8 cellular contexts compared by ENCODE assay signal in the genomic region with DNA sequence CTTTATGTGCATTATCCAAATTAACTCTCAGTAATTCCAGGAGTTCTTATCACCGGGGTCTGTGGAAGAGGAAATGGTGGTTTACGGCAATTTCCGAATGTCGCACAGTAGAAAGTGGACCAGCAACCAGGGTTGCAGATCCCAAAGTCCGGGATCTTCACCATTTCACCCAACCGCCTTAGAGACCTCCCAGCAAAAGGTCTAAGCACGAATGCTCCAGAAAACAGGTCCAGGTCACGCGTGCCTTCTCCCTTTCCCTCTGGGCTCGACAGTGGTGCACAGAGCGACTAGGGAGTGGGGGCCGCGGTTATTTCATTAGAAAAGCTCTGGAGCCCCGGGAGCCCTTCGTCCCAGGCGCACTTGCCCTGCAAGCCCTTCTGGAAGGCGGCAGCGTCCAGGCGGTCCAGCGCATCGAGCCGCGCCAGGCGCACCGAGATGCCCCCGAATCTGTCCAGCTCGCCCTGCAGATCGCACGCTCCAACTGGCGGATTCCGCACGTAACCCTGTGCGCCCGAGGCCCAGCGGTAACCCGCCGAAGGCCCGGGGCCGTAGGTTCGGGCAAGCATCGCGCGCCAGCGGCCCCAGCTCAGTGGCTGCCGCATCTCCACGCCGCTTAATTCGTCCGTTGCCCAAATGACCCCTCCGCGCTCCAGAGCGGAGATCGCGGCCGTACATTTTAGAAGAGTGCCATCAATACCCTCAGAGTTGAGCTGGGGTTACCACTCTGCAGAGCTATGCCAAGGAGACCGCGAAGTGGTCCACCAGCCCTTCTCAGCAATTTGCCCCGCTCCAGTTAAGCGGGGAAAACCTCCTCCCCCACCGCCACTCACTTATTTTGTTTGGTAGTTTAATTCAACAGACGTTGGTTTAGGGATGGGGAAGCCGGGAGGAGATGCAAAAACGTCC. TPM values are rescaled to one million over a fixed set of nuclear protein-coding genes. Genes with fewer than 3 reads are reported as not detected.
DNase-seq lines count a peak whose midpoint lies in the region; ATAC-seq and TF ChIP-seq lines count a peak whose summit lies in the region.

A gene with protein sequence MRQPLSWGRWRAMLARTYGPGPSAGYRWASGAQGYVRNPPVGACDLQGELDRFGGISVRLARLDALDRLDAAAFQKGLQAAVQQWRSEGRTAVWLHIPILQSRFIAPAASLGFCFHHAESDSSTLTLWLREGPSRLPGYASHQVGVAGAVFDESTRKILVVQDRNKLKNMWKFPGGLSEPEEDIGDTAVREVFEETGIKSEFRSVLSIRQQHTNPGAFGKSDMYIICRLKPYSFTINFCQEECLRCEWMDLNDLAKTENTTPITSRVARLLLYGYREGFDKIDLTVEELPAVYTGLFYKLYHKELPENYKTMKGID (minus strand): TSS at position 627 of the 906 bp plus-strand sequence. CDS start 25 bp downstream, at position 602.

- H3K9me3 ChIP-seq in Caco-2: no peaks in the 10 kb centered on the region
- H3K9me3 ChIP-seq in NT2/D1 (ENCODE audit: insufficient read depth, low read length): no peaks in the 10 kb centered on the region
- H3K9me3 ChIP-seq in esophagus squamous epithelium: no peaks in the 10 kb centered on the region
- no peaks in the 10 kb centered on the region for H3K9me3 ChIP-seq in muscle layer of duodenum (ENCODE audit: control insufficient read depth in 1 of 2, low read length in 2 of 2)

- 0 to 1% methylated on average over 14 to 23 of the region's 63 CpGs for WGBS in esophagus squamous epithelium, 2 donors

- peak within 1 kb of the TSS; percentile 66 for H3K4me3 ChIP-seq in Caco-2 (ENCODE audit: low read depth, low read length)
- peak within 1 kb of the TSS; percentile 84 for H3K4me3 ChIP-seq in NT2/D1 (ENCODE audit: insufficient read length, low read depth)
- H3K4me3 ChIP-seq in esophagus squamous epithelium: peak within 1 kb of the TSS; percentile 80 to 97 (median 83)
- H3K4me3 ChIP-seq in muscle layer of duodenum (ENCODE audit: low read depth in 1 of 2, low read length in 2 of 2): peak within 1 kb of the TSS; percentile 97 to 99

- H3K9me3 Mint-ChIP-seq in Caco-2 (ENCODE audit: unreplicated experiment): no peaks in the 10 kb centered on the region
- no peaks in the 10 kb centered on the region for H3K9me3 Mint-ChIP-seq in activated T-cell treated with anti-CD3 and anti-CD28 coated beads, Interleukin-2, amount 50 U/mL, for 24 hours
- no peaks in the 10 kb centered on the region for H3K9me3 Mint-ChIP-seq in stimulated activated naive CD8-positive, alpha-beta T cell treated with anti-CD3 and anti-CD28 coated beads, Interleukin-15, Interleukin-2, amounts not matched to agents 100 ng/mL and 50 ng/mL, for 24 hours

- H3K27ac Mint-ChIP-seq in Caco-2 (ENCODE audit: unreplicated experiment): peak within 1 kb of the TSS; percentile 79
- peak within 1 kb of the TSS; percentile 96 for H3K27ac Mint-ChIP-seq in activated T-cell treated with anti-CD3 and anti-CD28 coated beads, Interleukin-2, amount 50 U/mL, for 24 hours
- H3K27ac Mint-ChIP-seq in stimulated activated naive CD8-positive, alpha-beta T cell treated with anti-CD3 and anti-CD28 coated beads, Interleukin-15, Interleukin-2, amounts not matched to agents 100 ng/mL and 50 ng/mL, for 24 hours: peak within 1 kb of the TSS; percentile 91

- peak; percentile 71 for ATAC-seq in GM19397 (IDR thresholded peaks at IDR 0.05; ENCODE audit: unreplicated experiment)
- peak; percentile 35 for ATAC-seq in HG03469 (IDR thresholded peaks at IDR 0.05; ENCODE audit: unreplicated experiment)

- H3K27me3 ChIP-seq in Caco-2 (replicated peaks; ENCODE audit: control insufficient read depth, insufficient read depth, low read length): no peaks in the 10 kb centered on the region
- H3K27me3 ChIP-seq in NT2/D1 (ENCODE audit: insufficient read depth, insufficient read length): no peaks in the 10 kb centered on the region
- H3K27me3 ChIP-seq in esophagus squamous epithelium: no peaks in the 10 kb centered on the region
- no peaks in the 10 kb centered on the region for H3K27me3 ChIP-seq in muscle layer of duodenum (ENCODE audit: low read depth, low read length)

- CTCF ChIA-PET in Caco-2 (lab: Charles Lee): interaction anchor here (0.6 to 1.7 kb wide), 4 partner anchors 17 to 344 kb away, joined by 3 to 11 read pairs (median 4); a partner anchor contains a TSS

- POLR2A ChIA-PET in Caco-2 (lab: Charles Lee): interaction anchor here (0.5 to 1.1 kb wide), 2 partner anchors 190 to 557 kb away, joined by 3 to 4 read pairs; a partner anchor contains a TSS

- no peaks in the 10 kb centered on the region for H3K27me3 Mint-ChIP-seq in Caco-2 (ENCODE audit: insufficient read depth, unreplicated experiment)
- H3K27me3 Mint-ChIP-seq in activated T-cell treated with anti-CD3 and anti-CD28 coated beads, Interleukin-2, amount 50 U/mL, for 24 hours: no peaks in the 10 kb centered on the region
- H3K27me3 Mint-ChIP-seq in stimulated activated naive CD8-positive, alpha-beta T cell treated with anti-CD3 and anti-CD28 coated beads, Interleukin-15, Interleukin-2, amounts not matched to agents 100 ng/mL and 50 ng/mL, for 24 hours: peaks cover 6% of the 10 kb centered on the region

- no peaks in the 10 kb centered on the region for H3K4me1 ChIP-seq in Caco-2
- H3K4me1 ChIP-seq in NT2/D1 (ENCODE audit: insufficient read depth, insufficient read length): no peaks in the 10 kb centered on the region
- H3K4me1 ChIP-seq in esophagus squamous epithelium: peaks cover 0 to 26% (median 10%) of the 10 kb centered on the region in 3 donors
- H3K4me1 ChIP-seq in muscle layer of duodenum (ENCODE audit: control insufficient read depth in 1 of 2, insufficient read depth in 2 of 2, low read length in 2 of 2): peaks cover 7 to 12% of the 10 kb centered on the region in 2 donors

- no peak within 1 kb of the TSS for H3K4me3 Mint-ChIP-seq in Caco-2 (ENCODE audit: unreplicated experiment)
- H3K4me3 Mint-ChIP-seq in activated T-cell treated with anti-CD3 and anti-CD28 coated beads, Interleukin-2, amount 50 U/mL, for 24 hours: no peak within 1 kb of the TSS
- no peak within 1 kb of the TSS for H3K4me3 Mint-ChIP-seq in stimulated activated naive CD8-positive, alpha-beta T cell treated with anti-CD3 and anti-CD28 coated beads, Interleukin-15, Interleukin-2, amounts not matched to agents 100 ng/mL and 50 ng/mL, for 24 hours

- H3K27ac ChIP-seq in esophagus squamous epithelium: peak within 1 kb of the TSS; percentile 66 to 84 (median 80)
- H3K27ac ChIP-seq in muscle layer of duodenum (ENCODE audit: low read length): peak within 1 kb of the TSS; percentile 74

- H3K9ac ChIP-seq in NT2/D1 (ENCODE audit: insufficient read length, low read depth): peak within 1 kb of the TSS; percentile 92

- no peaks in the 10 kb centered on the region for H3K4me1 Mint-ChIP-seq in Caco-2 (ENCODE audit: low read depth, unreplicated experiment)
- peaks cover 16% of the 10 kb centered on the region for H3K4me1 Mint-ChIP-seq in activated T-cell treated with anti-CD3 and anti-CD28 coated beads, Interleukin-2, amount 50 U/mL, for 24 hours (ENCODE audit: low read depth)
- H3K4me1 Mint-ChIP-seq in stimulated activated naive CD8-positive, alpha-beta T cell treated with anti-CD3 and anti-CD28 coated beads, Interleukin-15, Interleukin-2, amounts not matched to agents 100 ng/mL and 50 ng/mL, for 24 hours (ENCODE audit: low read depth): peaks cover 9% of the 10 kb centered on the region

- H3K36me3 ChIP-seq in Caco-2 (ENCODE audit: control insufficient read depth, insufficient read depth, low read length) (no peaks in the 10 kb centered on the region), NT2/D1 (ENCODE audit: insufficient read depth, insufficient read length, low read length) (peaks cover 2% of the 10 kb centered on the region), esophagus squamous epithelium (peaks cover 0 to under 1% (median 0%) of the 10 kb centered on the region in 3 donors), muscle layer of duodenum (ENCODE audit: control insufficient read depth in 1 of 2, insufficient read depth in 2 of 2, low read length in 2 of 2) (no peaks in the 10 kb centered on the region)

- TF ChIP-seq CTCF in Caco-2 (IDR thresholded peaks at IDR 0.05; ENCODE audit: insufficient read depth in 1 of 2, low read depth in 1 of 2, low read length in 1 of 2, severe bottlenecking in 1 of 2, unreplicated experiment in 1 of 2) (no peak), esophagus squamous epithelium (IDR thresholded peaks at IDR 0.05) (no peak)

- no peaks in the 10 kb centered on the region for H3K36me3 Mint-ChIP-seq in Caco-2 (ENCODE audit: insufficient read depth, unreplicated experiment)
- peaks cover 15% of the 10 kb centered on the region for H3K36me3 Mint-ChIP-seq in activated T-cell treated with anti-CD3 and anti-CD28 coated beads, Interleukin-2, amount 50 U/mL, for 24 hours (ENCODE audit: low read depth)
- H3K36me3 Mint-ChIP-seq in stimulated activated naive CD8-positive, alpha-beta T cell treated with anti-CD3 and anti-CD28 coated beads, Interleukin-15, Interleukin-2, amounts not matched to agents 100 ng/mL and 50 ng/mL, for 24 hours (ENCODE audit: low read depth): no peaks in the 10 kb centered on the region

- DNase-seq in Caco-2 (peak; percentile 58 to 61), NT2/D1 (ENCODE audit: low read depth, low spot score) (peak; percentile 39), esophagus squamous epithelium (lab: John Stamatoyannopoulos, UW) (no peak)
- DNase-seq in activated T-cell treated with anti-CD3 and anti-CD28 coated beads, Interleukin-2, amount 50 U/mL, for 24 hours: peak; percentile 66

- intact Hi-C loops in Caco-2 (cut with micrococcal nuclease; ENCODE audit: unreplicated experiment): loop anchor here (2.0 to 5.0 kb wide), 3 partner anchors 95 to 189 kb away; a partner anchor contains a TSS
- intact Hi-C loops in esophagus squamous epithelium (cut with DNase I): no loop called here

- no peak for TF ChIP-seq POLR2A in esophagus squamous epithelium (IDR thresholded peaks at IDR 0.05)

- BruUV-seq in Caco-2 (replicated peaks; lab: Mats Ljungman, UMichigan): no TSS peak

RNA-seq across cellular contexts. Expression of the gene that starts here (rescaled TPM):
- 5.3 and 5.7 TPM in 2 replicates for total RNA-seq in Caco-2 (2022)
- total RNA-seq in esophagus squamous epithelium: 1 to 10 TPM; 1.8 to 8.8 (median 4.3) TPM
